11 cellular contexts compared by ENCODE assay signal in genomic region chr3:171375704-171376103, GRCh38.
A peak's percentile ranks its signal among the peaks of the same experiment; 100 is the strongest.
DNase-seq lines count a peak whose midpoint lies in the region; ATAC-seq and TF ChIP-seq lines count a peak whose summit lies in the region.
"Had no signal": no experiment of that assay in that cellular context is flagged by ENCODE, and none has a peak within 500 bp of the region (broad histone marks: within the 10 kb centered on the region; RNA-seq: fewer than 3 reads in every experiment).

No MANE protein-coding gene starts in this region.

- peak overlapping the region; percentile 24 for H2AFZ ChIP-seq in parathyroid adenoma

- H3K9me3 ChIP-seq in parathyroid adenoma (ENCODE audit: control insufficient read depth, low read length), result no peaks in the 10 kb centered on the region
- H3K9me3 ChIP-seq: SJCRH30 had no signal

- H3K4me3 ChIP-seq in parathyroid adenoma (ENCODE audit: low read depth, low read length), result no peak overlapping the region
- H3K4me3 ChIP-seq: SJCRH30 had no signal

- DNase-seq in HFFc6 (no peak), left ventricle myocardium superior (no peak), Kasumi-1 (lab: John Stamatoyannopoulos, UW) (no peak), type B pancreatic cell (ENCODE audit: extremely low spot score, unreplicated experiment) (no peak), ecto neural progenitor cell (ENCODE audit: low spot score) (no peak)
- DNase-seq: NCI-H1930, NCI-H82, SJCRH30 had no signal

- H3K36me3 ChIP-seq in parathyroid adenoma (ENCODE audit: control insufficient read depth, insufficient read depth, low read length), result no peaks in the 10 kb centered on the region
- H3K36me3 ChIP-seq: SJCRH30 had no signal

- H3K27me3 ChIP-seq in parathyroid adenoma (ENCODE audit: control insufficient read depth, insufficient read depth, low read length), result no peaks in the 10 kb centered on the region
- H3K27me3 ChIP-seq: SJCRH30 had no signal

- no peak overlapping the region for H3K9ac ChIP-seq in parathyroid adenoma

- intact Hi-C loops in left ventricle myocardium superior (cut with micrococcal nuclease), result no loop called here

- H3K9me3 Mint-ChIP-seq in HFFc6 (no peaks in the 10 kb centered on the region), type B pancreatic cell (no peaks in the 10 kb centered on the region)
- H3K9me3 Mint-ChIP-seq: activated naive CD4-positive, alpha-beta T cell treated with anti-CD3 and anti-CD28 coated beads, Interleukin-2, amount 50 U/mL, for 72 hours had no signal

- H3K4me2 ChIP-seq in parathyroid adenoma (ENCODE audit: low read length), result no peak overlapping the region

- H3K27ac ChIP-seq in VCaP, result peak overlapping the region; percentile 91
- H3K27ac ChIP-seq in parathyroid adenoma, result peak overlapping the region; percentile 24
- H3K27ac ChIP-seq: SJCRH30 had no signal

- peaks cover 14% of the 10 kb centered on the region for H3K4me1 ChIP-seq in parathyroid adenoma

- H3K4me3 Mint-ChIP-seq in HFFc6 (peak overlapping the region; percentile 34), type B pancreatic cell (no peak overlapping the region)

- H3K36me3 Mint-ChIP-seq in HFFc6 (ENCODE audit: low read depth) (peaks cover 6% of the 10 kb centered on the region; the same call in 1 of the 2 replicates), type B pancreatic cell (no peaks in the 10 kb centered on the region)
- H3K36me3 Mint-ChIP-seq: activated naive CD4-positive, alpha-beta T cell treated with anti-CD3 and anti-CD28 coated beads, Interleukin-2, amount 50 U/mL, for 72 hours had no signal

- H3K4me1 Mint-ChIP-seq in HFFc6 (ENCODE audit: low read depth) (peaks cover 20% of the 10 kb centered on the region), type B pancreatic cell (ENCODE audit: unreplicated experiment) (peaks cover 27% of the 10 kb centered on the region)

- peak; percentile 42 for ATAC-seq in left ventricle myocardium superior

- H3K27me3 Mint-ChIP-seq in HFFc6 (ENCODE audit: insufficient read depth) (peaks cover 2% of the 10 kb centered on the region; the same call in 1 of the 2 replicates), type B pancreatic cell (no peaks in the 10 kb centered on the region)

- H3K79me2 ChIP-seq in parathyroid adenoma, result no peaks in the 10 kb centered on the region

- H3K27ac Mint-ChIP-seq in HFFc6 (no peak overlapping the region), type B pancreatic cell (no peak overlapping the region)

- TF ChIP-seq CTCF in HFFc6 (IDR thresholded peaks at IDR 0.05) (no peak), VCaP (conservative IDR thresholded peaks at IDR 0.05) (no peak), parathyroid adenoma (IDR thresholded peaks at IDR 0.05) (no peak), type B pancreatic cell (conservative IDR thresholded peaks at IDR 0.05) (no peak)
